Comparison of ENCODE assay signal across 18 cellular contexts in the genomic region with DNA sequence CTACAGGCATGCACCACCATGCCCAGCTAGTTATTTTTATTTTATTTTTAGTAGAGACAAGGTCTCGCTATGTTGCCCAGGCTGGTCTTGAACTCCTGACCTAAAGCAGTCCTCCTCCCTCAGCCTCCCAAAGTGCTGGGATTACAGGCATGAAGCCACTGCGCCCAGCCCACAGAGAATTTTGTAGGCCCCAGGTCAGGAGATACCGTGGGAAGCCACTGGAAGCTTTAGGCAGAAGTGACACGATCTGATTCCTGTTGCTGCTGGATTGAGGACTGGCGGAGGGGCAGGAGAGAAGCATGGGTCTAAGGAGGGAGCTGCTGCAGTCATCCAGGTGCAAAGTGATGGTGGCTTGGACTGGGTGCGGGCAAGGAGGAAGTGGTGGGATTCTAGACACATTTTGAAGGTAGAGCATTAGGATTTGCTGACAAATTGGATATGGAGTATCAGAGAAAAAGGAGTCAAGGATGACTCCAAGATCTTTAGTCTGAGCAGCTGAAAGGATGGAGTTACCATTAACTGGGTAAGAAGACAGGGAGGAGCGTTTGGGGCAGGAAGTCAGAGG. TPM values are rescaled to one million over a fixed set of nuclear protein-coding genes. Genes with fewer than 3 reads are reported as not detected.
DNase-seq lines count a peak whose midpoint lies in the region; ATAC-seq lines count a peak whose summit lies in the region.
"Had no signal": no experiment of that assay in that cellular context is flagged by ENCODE, and none has a peak within 500 bp of the region (broad histone marks: within the 10 kb centered on the region; RNA-seq: fewer than 3 reads in every experiment).

No MANE protein-coding gene starts in this region.

- H3K18ac ChIP-seq in neuronal stem cell (ENCODE audit: low read length) = no peak overlapping the region

- H3K27me3 ChIP-seq in thymus (ENCODE audit: control insufficient read depth, insufficient read depth) (no peaks in the 10 kb centered on the region), neuronal stem cell (ENCODE audit: control insufficient read depth in 3 of 3, insufficient read depth in 3 of 3, low read depth in 1 of 3, low read length in 3 of 3) (no peaks in the 10 kb centered on the region)
- H3K27me3 ChIP-seq: uterus had no signal

- no peak overlapping the region for H2BK15ac ChIP-seq in neuronal stem cell (ENCODE audit: low read length)

- H3K9me3 Mint-ChIP-seq in immature natural killer cell = no peaks in the 10 kb centered on the region

- H3K9me3 ChIP-seq in thymus (ENCODE audit: control insufficient read depth) = no peaks in the 10 kb centered on the region
- no peaks in the 10 kb centered on the region for H3K9me3 ChIP-seq in neuronal stem cell (replicated peaks in 1 of 2; ENCODE audit: control insufficient read depth in 2 of 2, insufficient read depth in 1 of 2, low read depth in 1 of 2, low read length in 2 of 2)
- H3K9me3 ChIP-seq: uterus had no signal

- H3K27me3 Mint-ChIP-seq in immature natural killer cell (ENCODE audit: low read depth in 3 of 3) = peaks cover 12 to 30% (median 15%) of the 10 kb centered on the region in 3 donors

- no peak overlapping the region for H4K91ac ChIP-seq in neuronal stem cell (ENCODE audit: low read depth, low read length, poor library complexity)

- no peak overlapping the region for H2BK12ac ChIP-seq in neuronal stem cell (ENCODE audit: low read length)

- no peak overlapping the region for H3K4ac ChIP-seq in neuronal stem cell (ENCODE audit: low read length)

- no peak overlapping the region for H2BK5ac ChIP-seq in neuronal stem cell (ENCODE audit: low read length)

- intact Hi-C loops in cardiac septum (cut with DNase I) = no loop called here
- intact Hi-C loops in left ventricle myocardium superior (cut with micrococcal nuclease) = no loop called here

- no peak overlapping the region for H4K8ac ChIP-seq in neuronal stem cell (ENCODE audit: low read depth, low read length)

- peaks cover 90 to 91% of the 10 kb centered on the region in 2 donors for H3K4me1 Mint-ChIP-seq in immature natural killer cell

- H2AFZ ChIP-seq in neuronal stem cell (ENCODE audit: low read length) = no peak overlapping the region

- whole genome bisulfite sequencing in thymus = 87% methylated on average over 7 of the region's 7 CpGs
- no CpG with 5 or more reads among the region's 7 CpGs for WGBS in neuronal stem cell (ENCODE audit: extremely low coverage in 2 of 2, insufficient read length in 2 of 2, insufficient replicate concordance in 1 of 2), 2 donors

- DNase-seq in cardiac septum (ENCODE audit: low spot score) (peak; percentile 64), left ventricle myocardium superior (no peak), immature natural killer cell (no peak), neuronal stem cell (ENCODE audit: low spot score) (no peak)
- peak; percentile 24 to 26 for DNase-seq in activated T-cell treated with anti-CD3 and anti-CD28 coated beads, Interleukin-2, amount 50 U/mL, for 48 hours
- DNase-seq: activated CD4-positive, CD25-positive, alpha-beta regulatory T cell; AML-193; DND-41; mesenchymal stem cell; NCI-H774; nucleus accumbens; stimulated activated CD4-positive, alpha-beta T cell treated with anti-CD3 and anti-CD28 coated beads, Interleukin-4, amount 100 ng/mL, for 24 hours had no signal

- H3K36me3 ChIP-seq in thymus (ENCODE audit: control insufficient read depth, insufficient read depth) = peaks cover 98% of the 10 kb centered on the region
- peaks cover 33 to 85% of the 10 kb centered on the region in 2 donors for H3K36me3 ChIP-seq in neuronal stem cell (replicated peaks in 1 of 2; ENCODE audit: control insufficient read depth in 2 of 2, insufficient read depth in 2 of 2, low read length in 2 of 2)
- H3K36me3 ChIP-seq: uterus had no signal

- no peak overlapping the region for H3K9ac ChIP-seq in neuronal stem cell (ENCODE audit: low read depth, low read length, poor library complexity)

- H3K27ac ChIP-seq in thymus (ENCODE audit: low read depth) (peak overlapping the region; percentile 78), neuronal stem cell (replicated peaks; ENCODE audit: low read length) (no peak overlapping the region)
- H3K27ac ChIP-seq: uterus had no signal

- no peak overlapping the region for H3K23ac ChIP-seq in neuronal stem cell (ENCODE audit: low read depth, low read length, poor library complexity)

- ATAC-seq in left ventricle myocardium superior (no peak), GM18873 (IDR thresholded peaks at IDR 0.05; ENCODE audit: low FRiP score, unreplicated experiment) (no peak), HG02884 (IDR thresholded peaks at IDR 0.05; ENCODE audit: unreplicated experiment) (no peak)
- ATAC-seq: HCT116, sciatic nerve had no signal

- no peak overlapping the region for H3K14ac ChIP-seq in neuronal stem cell (ENCODE audit: low read length)

- H3K79me1 ChIP-seq in neuronal stem cell (ENCODE audit: low read depth, low read length) = peaks cover 12% of the 10 kb centered on the region

- H3K27ac Mint-ChIP-seq in immature natural killer cell = peak overlapping the region; percentile 76 to 89 (median 86)

- H3K4me3 Mint-ChIP-seq in immature natural killer cell = peak overlapping the region in 4 of 5 donors; percentile 11 to 42 (median 16)

- H3K4me3 ChIP-seq in thymus (ENCODE audit: low read length) (no peak overlapping the region), neuronal stem cell (ENCODE audit: low read length in 2 of 2) (no peak overlapping the region)
- H3K4me3 ChIP-seq: uterus had no signal

- H2BK120ac ChIP-seq in neuronal stem cell (ENCODE audit: low read depth, low read length) = no peak overlapping the region

- peaks cover 5 to 13% (median 13%) of the 10 kb centered on the region in 3 donors for H3K36me3 Mint-ChIP-seq in immature natural killer cell

- no peak overlapping the region for H3K4me2 ChIP-seq in neuronal stem cell (ENCODE audit: insufficient read depth, low read length, poor library complexity, severe bottlenecking)

- peaks cover 80% of the 10 kb centered on the region for H3K4me1 ChIP-seq in thymus (ENCODE audit: control insufficient read depth, insufficient read depth, low read length)
- H3K4me1 ChIP-seq in neuronal stem cell (ENCODE audit: control insufficient read depth in 2 of 2, insufficient read depth in 1 of 2, low read depth in 1 of 2, low read length in 2 of 2) = no peaks in the 10 kb centered on the region
- H3K4me1 ChIP-seq: uterus had no signal

- H2AK5ac ChIP-seq in neuronal stem cell (ENCODE audit: low read depth, low read length) = no peak overlapping the region

RNA-seq across cellular contexts. Expression of a gene that starts 20.7 kb away (rescaled TPM):
- total RNA-seq in cardiac septum (2.2 TPM), left ventricle myocardium superior (3.4 TPM)
- polyA plus RNA-seq in immature natural killer cell (10 to 100 TPM; 14.9 to 50.9 (median 38.2) TPM), thymus (247 TPM)
- polyA plus RNA-seq in neuronal stem cell (2013, experiment 1 of 2) = 4.1 TPM
- 4.2 TPM for polyA plus RNA-seq in neuronal stem cell (2013, experiment 2 of 2)

RNA-seq across cellular contexts. Expression of a gene that starts 41.6 kb away (rescaled TPM):
- total RNA-seq in cardiac septum (494 TPM), left ventricle myocardium superior (478 TPM)
- polyA plus RNA-seq in immature natural killer cell (1,000 to 10,000 TPM in 2 of 3 donors, 100 to 1,000 TPM in 1; 955 to 1,349 (median 1,131) TPM), thymus (387 TPM)
- 609 TPM for polyA plus RNA-seq in neuronal stem cell (2013, experiment 1 of 2)
- polyA plus RNA-seq in neuronal stem cell (2013, experiment 2 of 2) = 615 TPM

Comparison
In these comparisons a context has a peak if more than half of its experiments do, and no peak if none do; other contexts are left out.
1. DNase-seq: peak in cardiac septum (single experiment) and activated T-cell treated with anti-CD3 and anti-CD28 coated beads, Interleukin-2, amount 50 U/mL, for 48 hours (2 of 2); none in left ventricle myocardium superior (single experiment), immature natural killer cell (0 of 3) and neuronal stem cell (single experiment).